ENCODE assay signal across 8 cellular contexts in the genomic region with DNA sequence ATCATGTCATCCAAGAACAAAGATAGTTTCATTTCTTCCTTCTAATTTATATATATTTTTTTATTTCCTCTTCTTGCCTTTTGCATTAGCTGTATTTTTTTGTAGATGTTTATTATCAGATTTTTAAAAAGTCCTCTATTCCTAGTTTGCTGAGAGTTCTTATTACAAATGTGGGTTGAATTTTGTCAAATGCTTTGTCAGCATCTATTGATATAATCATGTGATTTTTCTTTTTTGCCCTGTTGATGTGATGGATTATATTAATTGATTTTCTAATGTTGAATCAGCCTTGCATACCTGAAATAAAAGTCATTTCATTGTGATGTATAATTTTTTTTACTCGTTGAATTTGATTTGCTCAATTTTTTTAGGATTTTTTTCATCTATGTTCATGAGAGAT. TPM values are rescaled to one million over a fixed set of nuclear protein-coding genes. Genes with fewer than 3 reads are reported as not detected.
"Had no signal": no experiment of that assay in that cellular context is flagged by ENCODE, and none has a peak within 500 bp of the region (broad histone marks: within the 10 kb centered on the region; RNA-seq: fewer than 3 reads in every experiment).

No MANE protein-coding gene starts in this region.

- ATAC-seq: GM12878 had no signal

- FAIRE-seq: G401.6, GM12878, GM12891, GM12892, GM18507, GM19239 had no signal

- DNase-seq: GDM1, GF-D8 had no signal

- H3K4me3 ChIP-seq: GM12878 had no signal

RNA-seq across cellular contexts. Expression of a gene that starts 46.9 kb away (rescaled TPM):
- total RNA-seq: GM12878 had no signal
- polyA plus RNA-seq: GM12878 had no signal
